In genomic region chr7:11130012-11130411, GRCh38 we compare ENCODE assay signal across 10 cellular contexts.
DNase-seq lines count a peak whose midpoint lies in the region; ATAC-seq and TF ChIP-seq lines count a peak whose summit lies in the region.
"Had no signal": no experiment of that assay in that cellular context is flagged by ENCODE, and none has a peak within 500 bp of the region (broad histone marks: within the 10 kb centered on the region; RNA-seq: fewer than 3 reads in every experiment).

No MANE protein-coding gene starts in this region.

- no peaks in the 10 kb centered on the region for H3K36me3 ChIP-seq in CD8-positive, alpha-beta T cell (ENCODE audit: insufficient read depth, low read length)
- H3K36me3 ChIP-seq: BE2C had no signal

- no peaks in the 10 kb centered on the region for H3K9me3 Mint-ChIP-seq in CD8-positive, alpha-beta T cell

- H3K36me3 Mint-ChIP-seq in CD8-positive, alpha-beta T cell: peaks cover 39% of the 10 kb centered on the region

- H3K27ac ChIP-seq in CD8-positive, alpha-beta T cell (ENCODE audit: low read depth, low read length): no peak overlapping the region

- H3K9me3 ChIP-seq in CD8-positive, alpha-beta T cell (ENCODE audit: low read length): no peaks in the 10 kb centered on the region
- H3K9me3 ChIP-seq: BE2C had no signal

- ATAC-seq in HG03354 (IDR thresholded peaks at IDR 0.05; ENCODE audit: poor library complexity, severe bottlenecking, unreplicated experiment) (no peak), GM18867 (IDR thresholded peaks at IDR 0.05; ENCODE audit: unreplicated experiment) (no peak)
- ATAC-seq in CD8-positive, alpha-beta T cell: no peak

- DNase-seq in AG09319 (ENCODE audit: extremely low read depth, low read depth) (peak; percentile 10), HT1080 (ENCODE audit: low read depth) (peak; percentile 35), amniotic epithelial cell (ENCODE audit: low read depth) (peak; percentile 58), left kidney (ENCODE audit: low read depth, low spot score) (peak; percentile 3), NAMALWA (ENCODE audit: low spot score) (no peak)
- no peak for DNase-seq in CD8-positive, alpha-beta T cell
- DNase-seq: BE2C, retina had no signal

- TF ChIP-seq CTCF in AG09319 (IDR thresholded peaks at IDR 0.05; ENCODE audit: low read depth, low read length): no peak
- TF ChIP-seq CTCF in CD8-positive, alpha-beta T cell (IDR thresholded peaks at IDR 0.05): no peak

- peaks cover 25% of the 10 kb centered on the region for H3K4me1 Mint-ChIP-seq in CD8-positive, alpha-beta T cell (ENCODE audit: low read depth)

- POLR2A ChIA-PET in CD8-positive, alpha-beta T cell (lab: Charles Lee): no interaction called here

- H3K27me3 ChIP-seq in CD8-positive, alpha-beta T cell (ENCODE audit: insufficient read depth, low read length): no peaks in the 10 kb centered on the region
- H3K27me3 ChIP-seq: BE2C had no signal

- H3K27me3 Mint-ChIP-seq in CD8-positive, alpha-beta T cell (ENCODE audit: low read depth): no peaks in the 10 kb centered on the region

- no peaks in the 10 kb centered on the region for H3K4me1 ChIP-seq in CD8-positive, alpha-beta T cell (ENCODE audit: insufficient read depth, low read length)
- H3K4me1 ChIP-seq: BE2C had no signal

- H3K4me3 Mint-ChIP-seq in CD8-positive, alpha-beta T cell: no peak overlapping the region

- H3K27ac Mint-ChIP-seq in CD8-positive, alpha-beta T cell: no peak overlapping the region

- CTCF ChIA-PET in CD8-positive, alpha-beta T cell (lab: Charles Lee): no interaction called here

- intact Hi-C loops in CD8-positive, alpha-beta T cell (cut with DNase I, micrococcal nuclease): no loop called here

- no peak overlapping the region for H3K4me3 ChIP-seq in CD8-positive, alpha-beta T cell (ENCODE audit: low read depth, low read length)

Comparison
In these comparisons a context has a peak if more than half of its experiments do, and no peak if none do; other contexts are left out.
1. DNase-seq: peak in AG09319 (single experiment), HT1080 (single experiment), amniotic epithelial cell (single experiment) and left kidney (single experiment); none in NAMALWA (single experiment) and CD8-positive, alpha-beta T cell (0 of 7).